19 cellular contexts compared by ENCODE assay signal in the genomic region with DNA sequence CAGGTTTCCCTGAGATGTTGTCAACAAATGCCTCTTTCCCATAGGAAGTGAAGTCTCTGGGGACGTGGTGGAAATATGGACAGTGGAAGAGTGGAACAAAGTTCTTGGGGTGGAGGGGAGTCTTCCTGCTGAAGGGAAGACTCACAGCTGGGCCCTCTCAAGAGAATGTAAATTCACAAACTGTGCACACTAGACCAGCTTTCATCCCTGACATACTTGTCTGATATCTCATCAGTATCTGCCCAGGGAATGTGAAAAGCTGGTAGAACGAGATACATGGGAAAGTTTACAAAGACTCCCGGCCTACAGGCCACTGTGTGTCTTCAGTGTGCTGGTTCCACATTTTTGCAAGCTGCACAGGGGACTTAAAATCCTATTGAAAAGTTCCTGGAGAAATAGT.
"Had no signal": no experiment of that assay in that cellular context is flagged by ENCODE, and none has a peak within 500 bp of the region (broad histone marks: within the 10 kb centered on the region; RNA-seq: fewer than 3 reads in every experiment).

No MANE protein-coding gene starts in this region.

- H3K27me3 ChIP-seq: breast epithelium, colonic mucosa, suprapubic skin, upper lobe of right lung had no signal

- DNase-seq: activated CD4-positive, alpha-beta T cell treated with anti-CD3 and anti-CD28 coated beads, Interleukin-2, amount 50 U/mL, for 4 hours; activated CD4-positive, CD25-positive, alpha-beta regulatory T cell treated with anti-CD3 and anti-CD28 coated beads, Interleukin-2, amount 50 U/mL, for 72 hours; activated effector memory CD4-positive, alpha-beta T cell treated with Interleukin-2 at 50 U/mL for 16 hours; activated T-cell treated with anti-CD3 and anti-CD28 coated beads, Interleukin-2, amount 50 U/mL, for 1 hour; amniotic stem cell; colonic mucosa; effector CD4-positive, alpha-beta T cell; left colon; nephron progenitor cell; stimulated activated CD4-positive, alpha-beta T cell treated with anti-CD3 and anti-CD28 coated beads, Interleukin-4, amount 100 ng/mL, for 1 hour; stimulated activated CD8-positive, alpha-beta memory T cell treated with anti-CD3 and anti-CD28 coated beads, Interleukin-4, amount 100 ng/mL, for 48 hours; stimulated activated naive CD8-positive, alpha-beta T cell treated with anti-CD3 and anti-CD28 coated beads, Interleukin-15, Interleukin-2, amounts not matched to agents 100 U/mL and 50 U/mL, for 24 hours; T-helper 9 cell; upper lobe of right lung had no signal

- H3K27ac ChIP-seq: breast epithelium, colonic mucosa, suprapubic skin, upper lobe of right lung had no signal

- FAIRE-seq: endothelial cell of umbilical vein had no signal

- H3K4me3 ChIP-seq: breast epithelium, colonic mucosa, suprapubic skin, upper lobe of right lung had no signal

- H3K9me3 ChIP-seq: suprapubic skin, upper lobe of right lung had no signal

- H3K4me1 ChIP-seq: breast epithelium, colonic mucosa, suprapubic skin, upper lobe of right lung had no signal

- H3K36me3 ChIP-seq: breast epithelium, colonic mucosa, suprapubic skin, upper lobe of right lung had no signal

- ATAC-seq: activated naive CD4-positive, alpha-beta T cell treated with anti-CD3 and anti-CD28 coated beads, Interleukin-2, amount 50 U/mL, for 72 hours; left colon; sciatic nerve; stimulated activated naive CD8-positive, alpha-beta T cell treated with anti-CD3 and anti-CD28 coated beads, Interleukin-15, Interleukin-2, amounts not matched to agents 100 U/mL and 50 U/mL, for 24 hours; upper lobe of right lung had no signal
